ENCODE assay signal across 2 cellular contexts in genomic region chr3:20645340-20645739, GRCh38.
TF ChIP-seq lines count a peak whose summit lies in the region.

No MANE protein-coding gene starts in this region.

TF ChIP-seq in SK-N-SH, 30 proteins besides CTCF, POLR2A, EP300 and RAD21 (continued from another document):
- no peak for TF ChIP-seq USF1 (IDR thresholded peaks at IDR 0.05; ENCODE audit: borderline replicate concordance, low read depth)
- no peak for TF ChIP-seq MAX (IDR thresholded peaks at IDR 0.05; ENCODE audit: low read depth)
- no peak for TF ChIP-seq CHD2 (IDR thresholded peaks at IDR 0.05; ENCODE audit: low read length, partially characterized antibody)
- no peak for TF ChIP-seq EZH2phosphoT487 (IDR thresholded peaks at IDR 0.05; ENCODE audit: borderline replicate concordance, low read depth)
- no peak for TF ChIP-seq IRF3 (IDR thresholded peaks at IDR 0.05; ENCODE audit: low read depth, low read length)
- no peak for TF ChIP-seq TEAD4 (IDR thresholded peaks at IDR 0.05; ENCODE audit: borderline replicate concordance, insufficient read depth)
- TF ChIP-seq TCF12 (IDR thresholded peaks at IDR 0.05) = no peak

TF ChIP-seq in SK-N-SH treated with all-trans-retinoic acid at 6 μM for 48 hours, 23 proteins besides CTCF, POLR2A, EP300 and RAD21 (continued from another document):
- TF ChIP-seq CREB5 (CRISPR knock-in tag; IDR thresholded peaks at IDR 0.05; ENCODE audit: low read depth) (no peak), ZNF70 (CRISPR knock-in tag; IDR thresholded peaks at IDR 0.05) (no peak), PATZ1 (CRISPR knock-in tag; IDR thresholded peaks at IDR 0.05; ENCODE audit: borderline replicate concordance) (no peak)
TF ChIP-seq in SK-N-SH treated with all-trans-retinoic acid at 6 μM for 48 hours: peak in this region for 0.
